Comparison of ENCODE assay signal across 15 cellular contexts in genomic region chr1:220407101-220407683, GRCh38.
DNase-seq lines count a peak whose midpoint lies in the region; ATAC-seq and TF ChIP-seq lines count a peak whose summit lies in the region.
"Had no signal": no experiment of that assay in that cellular context is flagged by ENCODE, and none has a peak within 500 bp of the region (broad histone marks: within the 10 kb centered on the region; RNA-seq: fewer than 3 reads in every experiment).

No MANE protein-coding gene starts in this region.

- no peak overlapping the region for H2AFZ ChIP-seq in MM.1S (ENCODE audit: low read length)
- no peak overlapping the region for H2AFZ ChIP-seq in osteoblast (ENCODE audit: low read length)
- H2AFZ ChIP-seq: GM23248 had no signal

- H4K20me1 ChIP-seq in MM.1S (ENCODE audit: insufficient read depth, low read length) (no peaks in the 10 kb centered on the region), osteoblast (ENCODE audit: insufficient read depth, low read length) (no peaks in the 10 kb centered on the region)
- H4K20me1 ChIP-seq: BLaER1 had no signal

- intact Hi-C loops in Right ventricle myocardium superior (cut with DNase I), result no loop called here

- H3K79me2 ChIP-seq in MM.1S (ENCODE audit: low read length) (no peaks in the 10 kb centered on the region), osteoblast (ENCODE audit: insufficient read depth, low read length) (no peaks in the 10 kb centered on the region)

- no peaks in the 10 kb centered on the region for H3K36me3 ChIP-seq in MM.1S (replicated peaks; ENCODE audit: insufficient read depth, low read length)
- H3K36me3 ChIP-seq in osteoblast (ENCODE audit: insufficient read depth, low read length), result no peaks in the 10 kb centered on the region
- H3K36me3 ChIP-seq: BLaER1 had no signal

- TF ChIP-seq CTCF in MM.1S (IDR thresholded peaks at IDR 0.05; ENCODE audit: low read length), result no peak
- TF ChIP-seq CTCF in osteoblast (IDR thresholded peaks at IDR 0.05; ENCODE audit: extremely low read depth, low read depth, low read length), result no peak

- H3K27me3 ChIP-seq in MM.1S (replicated peaks; ENCODE audit: insufficient read depth, low read length) (no peaks in the 10 kb centered on the region), osteoblast (ENCODE audit: insufficient read depth, low read length) (no peaks in the 10 kb centered on the region)
- H3K27me3 ChIP-seq: BLaER1 had no signal

- H3K4me3 ChIP-seq in MM.1S (ENCODE audit: low read length) (no peak overlapping the region), osteoblast (ENCODE audit: insufficient read depth, low read length) (no peak overlapping the region)
- H3K4me3 ChIP-seq: A549, BLaER1, GM23248, K562 had no signal

- no peaks in the 10 kb centered on the region for H3K9me2 ChIP-seq in MM.1S (replicated peaks; ENCODE audit: insufficient read depth, low read length)

- DNase-seq in EH (ENCODE audit: low read depth) (peak; percentile 63), MM.1S (peak; percentile 3), osteoblast (ENCODE audit: insufficient read length, low spot score, missing footprints) (peak; percentile 58), mesenteric fat pad (ENCODE audit: low spot score) (no peak), Right ventricle myocardium superior (no peak)
- no peak for DNase-seq in activated CD4-positive, CD25-positive, alpha-beta regulatory T cell treated with anti-CD3 and anti-CD28 coated beads, Interleukin-2, amount 50 U/mL, for 72 hours
- DNase-seq: CD8-positive, alpha-beta memory T cell; DMS53; GM23248 had no signal

- H3K4me1 ChIP-seq in MM.1S (ENCODE audit: low read length) (peaks cover 18% of the 10 kb centered on the region), osteoblast (ENCODE audit: insufficient read depth, low read length) (no peaks in the 10 kb centered on the region)
- H3K4me1 ChIP-seq: A549 had no signal

- H3K9me3 ChIP-seq in MM.1S (replicated peaks; ENCODE audit: insufficient read depth, low read length), result no peaks in the 10 kb centered on the region
- no peaks in the 10 kb centered on the region for H3K9me3 ChIP-seq in osteoblast (ENCODE audit: low read depth, low read length)
- H3K9me3 ChIP-seq: A549, BLaER1 had no signal

- H3K4me2 ChIP-seq in MM.1S (ENCODE audit: low read depth, low read length) (no peak overlapping the region), osteoblast (ENCODE audit: insufficient read depth, low read length) (no peak overlapping the region)
- H3K4me2 ChIP-seq: A549, BLaER1 had no signal

- H3K9ac ChIP-seq in MM.1S (ENCODE audit: low read length), result no peak overlapping the region
- H3K9ac ChIP-seq: BLaER1, GM23248 had no signal

- ATAC-seq in esophagus mucosa (peak; percentile 23), Right ventricle myocardium superior (ENCODE audit: poor library complexity) (no peak), HG03520 (IDR thresholded peaks at IDR 0.05; ENCODE audit: unreplicated experiment) (no peak)
- ATAC-seq: HCT116, K562 had no signal

- no peak overlapping the region for H3K27ac ChIP-seq in MM.1S (ENCODE audit: low read length)
- no peak overlapping the region for H3K27ac ChIP-seq in osteoblast (ENCODE audit: low read depth, low read length)
- H3K27ac ChIP-seq: A549, BLaER1, GM23248 had no signal

- H3F3A ChIP-seq in MM.1S (ENCODE audit: insufficient read depth, low read length), result no peaks in the 10 kb centered on the region

Comparison
In these comparisons a context has a peak if more than half of its experiments do, and no peak if none do; other contexts are left out.
1. DNase-seq: peak in EH (single experiment), MM.1S (single experiment) and osteoblast (single experiment); none in mesenteric fat pad (single experiment), Right ventricle myocardium superior (single experiment) and activated CD4-positive, CD25-positive, alpha-beta regulatory T cell treated with anti-CD3 and anti-CD28 coated beads, Interleukin-2, amount 50 U/mL, for 72 hours (single experiment).